In genomic region chr22:28051787-28052356, GRCh38 we compare ENCODE assay signal across 8 cellular contexts.
DNase-seq lines count a peak whose midpoint lies in the region; ATAC-seq, FAIRE-seq and TF ChIP-seq lines count a peak whose summit lies in the region.

No MANE protein-coding gene starts in this region.

- peaks cover 31% of the 10 kb centered on the region for H3K4me1 ChIP-seq in left ventricle myocardium inferior

- no peak overlapping the region for H3K27ac Mint-ChIP-seq in natural killer cell
- no peak overlapping the region for H3K27ac Mint-ChIP-seq in natural killer cell treated with Interleukin-12 subunit alpha and Interleukin-12 subunit beta and Interleukin-15 and Interleukin-18, amount 100 ng/mL, for 72 hours
- no peak overlapping the region for H3K27ac Mint-ChIP-seq in activated naive CD8-positive, alpha-beta T cell treated with anti-CD3 and anti-CD28 coated beads for 36 hours

- no peaks in the 10 kb centered on the region for H3K36me3 Mint-ChIP-seq in natural killer cell
- H3K36me3 Mint-ChIP-seq in natural killer cell treated with Interleukin-12 subunit alpha and Interleukin-12 subunit beta and Interleukin-15 and Interleukin-18, amount 100 ng/mL, for 72 hours, result no peaks in the 10 kb centered on the region
- no peaks in the 10 kb centered on the region for H3K36me3 Mint-ChIP-seq in activated naive CD8-positive, alpha-beta T cell treated with anti-CD3 and anti-CD28 coated beads for 36 hours

- TF ChIP-seq CTCF in natural killer cell (IDR thresholded peaks at IDR 0.05) (peak; percentile 50), left ventricle myocardium inferior (IDR thresholded peaks at IDR 0.05; ENCODE audit: borderline replicate concordance) (peak; percentile 93), retinal pigment epithelial cell (conservative IDR thresholded peaks at IDR 0.05; ENCODE audit: low read depth, low read length) (peak; percentile 94)

- H3K9me3 ChIP-seq in left ventricle myocardium inferior (replicated peaks), result no peaks in the 10 kb centered on the region

- H3K9me3 Mint-ChIP-seq in natural killer cell, result no peaks in the 10 kb centered on the region
- no peaks in the 10 kb centered on the region for H3K9me3 Mint-ChIP-seq in natural killer cell treated with Interleukin-12 subunit alpha and Interleukin-12 subunit beta and Interleukin-15 and Interleukin-18, amount 100 ng/mL, for 72 hours
- H3K9me3 Mint-ChIP-seq in activated naive CD8-positive, alpha-beta T cell treated with anti-CD3 and anti-CD28 coated beads for 36 hours, result no peaks in the 10 kb centered on the region

- FAIRE-seq in GM12891 (lab: Jason Lieb, UNC), result no peak

- intact Hi-C loops in natural killer cell (cut with micrococcal nuclease) (no loop called here), left ventricle myocardium inferior (cut with micrococcal nuclease) (loop anchor here (2.0 to 10.0 kb wide), 2 partner anchors 393 to 543 kb away; no protein-coding TSS in a partner anchor)

- no peak for TF ChIP-seq POLR2A in GM12891 (IDR thresholded peaks at IDR 0.05; ENCODE audit: low read depth, low read length)

- ATAC-seq in natural killer cell (no peak), GM19463 (IDR thresholded peaks at IDR 0.05; ENCODE audit: unreplicated experiment) (no peak)
- ATAC-seq in natural killer cell treated with Interleukin-12 subunit alpha and Interleukin-12 subunit beta and Interleukin-15 and Interleukin-18, amount 100 ng/mL, for 72 hours, result no peak

- no peak overlapping the region for H3K27ac ChIP-seq in left ventricle myocardium inferior (replicated peaks)

- no peaks in the 10 kb centered on the region for H3K36me3 ChIP-seq in left ventricle myocardium inferior

- no peaks in the 10 kb centered on the region for H3K4me1 Mint-ChIP-seq in natural killer cell
- no peaks in the 10 kb centered on the region for H3K4me1 Mint-ChIP-seq in natural killer cell treated with Interleukin-12 subunit alpha and Interleukin-12 subunit beta and Interleukin-15 and Interleukin-18, amount 100 ng/mL, for 72 hours (ENCODE audit: low read depth in 2 of 2)
- H3K4me1 Mint-ChIP-seq in activated naive CD8-positive, alpha-beta T cell treated with anti-CD3 and anti-CD28 coated beads for 36 hours, result no peaks in the 10 kb centered on the region

- H3K27me3 ChIP-seq in left ventricle myocardium inferior (ENCODE audit: low read depth), result no peaks in the 10 kb centered on the region

- DNase-seq in natural killer cell (no peak), NCI-H446 (lab: John Stamatoyannopoulos, UW) (peak; percentile 70 to 85), left ventricle myocardium inferior (peak; percentile 77), retinal pigment epithelial cell (ENCODE audit: low read depth) (no peak), GM12891 (ENCODE audit: insufficient read length, low spot score) (no peak)
- DNase-seq in natural killer cell treated with Interleukin-12 subunit alpha and Interleukin-12 subunit beta and Interleukin-15 and Interleukin-18, amount 100 ng/mL, for 72 hours (ENCODE audit: low spot score), result no peak
- peak; percentile 28 for DNase-seq in activated naive CD8-positive, alpha-beta T cell treated with anti-CD3 and anti-CD28 coated beads for 36 hours

- H3K4me3 Mint-ChIP-seq in natural killer cell, result no peak overlapping the region
- no peak overlapping the region for H3K4me3 Mint-ChIP-seq in natural killer cell treated with Interleukin-12 subunit alpha and Interleukin-12 subunit beta and Interleukin-15 and Interleukin-18, amount 100 ng/mL, for 72 hours
- H3K4me3 Mint-ChIP-seq in activated naive CD8-positive, alpha-beta T cell treated with anti-CD3 and anti-CD28 coated beads for 36 hours, result no peak overlapping the region

- H3K4me3 ChIP-seq in left ventricle myocardium inferior (no peak overlapping the region), retinal pigment epithelial cell (ENCODE audit: low read length) (no peak overlapping the region)

- peaks cover 0 to 6% of the 10 kb centered on the region in 2 donors for H3K27me3 Mint-ChIP-seq in natural killer cell (ENCODE audit: low read depth in 2 of 2)
- peaks cover 3 to 11% of the 10 kb centered on the region in 2 donors for H3K27me3 Mint-ChIP-seq in natural killer cell treated with Interleukin-12 subunit alpha and Interleukin-12 subunit beta and Interleukin-15 and Interleukin-18, amount 100 ng/mL, for 72 hours
- no peaks in the 10 kb centered on the region for H3K27me3 Mint-ChIP-seq in activated naive CD8-positive, alpha-beta T cell treated with anti-CD3 and anti-CD28 coated beads for 36 hours

TF ChIP-seq in GM12891, 5 proteins besides CTCF, POLR2A, EP300 and RAD21:
- TF ChIP-seq PAX5 (IDR thresholded peaks at IDR 0.05; ENCODE audit: insufficient read depth, low read length, severe bottlenecking) (no peak), POLR2AphosphoS5 (IDR thresholded peaks at IDR 0.05; ENCODE audit: low read depth, low read length) (no peak), POU2F2 (IDR thresholded peaks at IDR 0.05; ENCODE audit: low read depth, low read length) (no peak), SPI1 (IDR thresholded peaks at IDR 0.05; ENCODE audit: low read depth, low read length) (no peak)

Comparison
In these comparisons a context has a peak if more than half of its experiments do, and no peak if none do; other contexts are left out.
1. DNase-seq: peak in NCI-H446 (2 of 2), activated naive CD8-positive, alpha-beta T cell treated with anti-CD3 and anti-CD28 coated beads for 36 hours (single experiment) and left ventricle myocardium inferior (single experiment); none in natural killer cell (single experiment), natural killer cell treated with Interleukin-12 subunit alpha and Interleukin-12 subunit beta and Interleukin-15 and Interleukin-18, amount 100 ng/mL, for 72 hours (single experiment), retinal pigment epithelial cell (single experiment) and GM12891 (single experiment).
2. Peak in every context shown above with its lines, with median percentiles within 50 percentile points of each other: CTCF ChIP-seq.